In the genomic region with DNA sequence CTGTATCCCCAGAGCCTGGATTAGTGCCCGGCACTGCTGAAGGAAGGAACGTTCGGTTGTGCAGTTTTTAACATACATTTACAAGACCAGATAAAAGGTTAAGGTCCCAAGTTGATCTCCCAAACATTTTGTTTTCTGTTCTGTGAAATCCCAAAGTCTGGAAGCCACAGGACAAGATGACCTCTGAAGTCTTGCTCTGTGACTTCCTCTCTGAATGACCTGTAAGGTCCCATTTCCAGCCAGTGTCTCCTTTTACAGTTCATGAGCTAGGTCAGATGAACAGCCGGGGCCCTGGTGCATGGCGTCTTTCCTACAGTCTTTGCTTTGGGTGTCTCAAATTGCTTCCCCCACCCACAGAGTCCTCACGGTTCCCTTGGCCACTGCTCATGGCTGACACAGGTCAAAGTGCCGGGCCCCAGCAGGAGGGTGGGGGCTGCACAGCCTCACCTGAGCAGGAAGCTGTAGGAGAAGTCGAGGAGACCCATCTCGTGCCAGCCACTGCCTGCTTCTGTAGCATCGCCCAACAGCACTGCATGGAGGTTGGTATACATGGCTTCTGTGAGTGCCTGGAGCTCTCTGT, we compare ENCODE assay signal across 12 cellular contexts.
"Had no signal": no experiment of that assay in that cellular context is flagged by ENCODE, and none has a peak within 500 bp of the region (broad histone marks: within the 10 kb centered on the region; RNA-seq: fewer than 3 reads in every experiment).

No MANE protein-coding gene starts in this region.

- H3K36me3 Mint-ChIP-seq: stimulated activated memory B cell treated with anti-CD40 and anti-IgM and Interleukin-4, amounts not matched to agents 10 μg/mL and 1 μg/mL and 100 μg/mL, for 72 hours had no signal

- H3K27ac ChIP-seq: lower lobe of right lung, pancreas, tibial nerve had no signal

- DNase-seq: activated CD4-positive, alpha-beta T cell treated with anti-CD3 and anti-CD28 coated beads for 36 hours; activated CD8-positive, alpha-beta memory T cell treated with anti-CD3 and anti-CD28 coated beads, Interleukin-2, amount 50 U/mL, for 48 hours; effector memory CD4-positive, alpha-beta T cell; foreskin melanocyte; lower lobe of right lung; midbrain; pancreas; SHP77 treated with DMSO at 0.1 percent for 48 hours had no signal

- H3K4me1 Mint-ChIP-seq: activated naive CD4-positive, alpha-beta T cell treated with anti-CD3 and anti-CD28 coated beads, Interleukin-2, amount 50 U/mL, for 24 hours had no signal

- H3K27ac Mint-ChIP-seq: activated naive CD4-positive, alpha-beta T cell treated with anti-CD3 and anti-CD28 coated beads, Interleukin-2, amount 50 U/mL, for 24 hours; dendritic cell treated with granulocyte-macrophage colony-stimulating factor and Interleukin-4, amounts not matched to agents 40 ng/mL and 50 ng/mL, for 4 days; stimulated activated memory B cell treated with anti-CD40 and anti-IgM and Interleukin-4, amounts not matched to agents 10 μg/mL and 1 μg/mL and 100 μg/mL, for 72 hours had no signal

- H3K9me3 ChIP-seq: lower lobe of right lung, pancreas had no signal

- H3K4me3 Mint-ChIP-seq: activated CD4-positive, alpha-beta T cell treated with anti-CD3 and anti-CD28 coated beads for 36 hours; activated naive CD4-positive, alpha-beta T cell treated with anti-CD3 and anti-CD28 coated beads, Interleukin-2, amount 50 U/mL, for 24 hours; dendritic cell treated with granulocyte-macrophage colony-stimulating factor and Interleukin-4, amounts not matched to agents 40 ng/mL and 50 ng/mL, for 4 days; stimulated activated memory B cell treated with anti-CD40 and anti-IgM and Interleukin-4, amounts not matched to agents 10 μg/mL and 1 μg/mL and 100 μg/mL, for 72 hours had no signal

- H3K4me1 ChIP-seq: lower lobe of right lung, pancreas, tibial nerve had no signal

- H3K36me3 ChIP-seq: pancreas had no signal

- H3K9me3 Mint-ChIP-seq: activated naive CD4-positive, alpha-beta T cell treated with anti-CD3 and anti-CD28 coated beads, Interleukin-2, amount 50 U/mL, for 24 hours had no signal

- H3K27me3 ChIP-seq: pancreas, tibial nerve had no signal

- H3K4me3 ChIP-seq: lower lobe of right lung, pancreas, tibial nerve had no signal

- ATAC-seq: activated CD4-positive, alpha-beta T cell treated with anti-CD3 and anti-CD28 coated beads for 36 hours; lower lobe of right lung; pancreas; stimulated activated memory B cell treated with anti-CD40 and anti-IgM and Interleukin-4, amounts not matched to agents 10 μg/mL and 1 μg/mL and 100 μg/mL, for 72 hours had no signal
